8 cellular contexts compared by ENCODE assay signal in genomic region chr20:23049201-23049932, GRCh38. TPM values are rescaled to one million over a fixed set of nuclear protein-coding genes. Genes with fewer than 3 reads are reported as not detected.
A peak's percentile ranks its signal among the peaks of the same experiment; 100 is the strongest.
DNase-seq lines count a peak whose midpoint lies in the region; ATAC-seq and TF ChIP-seq lines count a peak whose summit lies in the region.

THBD (minus strand) TSS chr20:23049672; CDS start chr20:23049504, 168 bp downstream.

- peak; percentile 32 for DNase-seq in ELR (ENCODE audit: low read depth)
- DNase-seq in NCI-H748 (lab: John Stamatoyannopoulos, UW; ENCODE audit: unreplicated experiment), result peak; percentile 90
- peak in 2 of 3 donors; percentile 73 to 74 for DNase-seq in right lobe of liver
- DNase-seq in testis, result peak; percentile 81
- no peak for DNase-seq in BE2C
- DNase-seq in stimulated activated CD4-positive, alpha-beta T cell treated with anti-CD3 and anti-CD28 coated beads, Interleukin-12 subunit alpha, Interleukin-12 subunit beta, amount 100 ng/mL, for 4 hours, result no peak

- TF ChIP-seq CTCF in right lobe of liver (IDR thresholded peaks at IDR 0.05), result no peak
- no peak for TF ChIP-seq CTCF in testis (IDR thresholded peaks at IDR 0.05)
- TF ChIP-seq CTCF in BE2C (IDR thresholded peaks at IDR 0.05; ENCODE audit: low read depth, low read length), result no peak

- H3K9me3 ChIP-seq in duodenal mucosa (ENCODE audit: control insufficient read depth in 1 of 2, low read length in 2 of 2) (no peaks in the 10 kb centered on the region), right lobe of liver (no peaks in the 10 kb centered on the region), testis (no peaks in the 10 kb centered on the region), BE2C (no peaks in the 10 kb centered on the region)

- peak; percentile 73 for TF ChIP-seq POLR2A in right lobe of liver (IDR thresholded peaks at IDR 0.05)
- no peak for TF ChIP-seq POLR2A in testis (IDR thresholded peaks at IDR 0.05)

- WGBS in right lobe of liver (ENCODE audit: insufficient coverage, low coverage, low lambda C conversion rate, missing lambda C conversion rate), result 0% methylated on average over 5 of the region's 74 CpGs
- WGBS in testis, 2 donors, result 0% methylated on average over 11 to 74 of the region's 74 CpGs

- H3K27me3 ChIP-seq in duodenal mucosa (ENCODE audit: control insufficient read depth in 1 of 2, insufficient read depth in 2 of 2, low read length in 2 of 2) (peaks cover 33 to 42% of the 10 kb centered on the region in 2 donors), right lobe of liver (peaks cover 0 to 11% of the 10 kb centered on the region in 2 donors), testis (no peaks in the 10 kb centered on the region), BE2C (peaks cover 21% of the 10 kb centered on the region)

- ATAC-seq in right lobe of liver, result peak; percentile 36 to 62 (median 54)
- ATAC-seq in HG03175 (IDR thresholded peaks at IDR 0.05; ENCODE audit: unreplicated experiment), result no peak

- H3K36me3 ChIP-seq in duodenal mucosa (ENCODE audit: control insufficient read depth in 1 of 2, insufficient read depth in 2 of 2, low read length in 2 of 2) (no peaks in the 10 kb centered on the region), right lobe of liver (no peaks in the 10 kb centered on the region), testis (ENCODE audit: low read depth, missing control alignments) (no peaks in the 10 kb centered on the region), BE2C (no peaks in the 10 kb centered on the region)

- H3K9ac ChIP-seq in duodenal mucosa (ENCODE audit: low read depth in 1 of 2, low read length in 2 of 2), result peak within 1 kb of the TSS in 1 of 2 donors; percentile 40

- peak within 1 kb of the TSS; percentile 26 for H3K27ac ChIP-seq in duodenal mucosa (ENCODE audit: low read depth, low read length)
- peak within 1 kb of the TSS; percentile 26 to 72 (median 52) for H3K27ac ChIP-seq in right lobe of liver
- H3K27ac ChIP-seq in testis, result peak within 1 kb of the TSS; percentile 76 to 82

- intact Hi-C loops in right lobe of liver (cut with DNase I) (no loop called here), testis (cut with DNase I; ENCODE audit: low total_unique reads) (loop anchor here (10.0 kb wide), 2 partner anchors 185 to 285 kb away; no protein-coding TSS in a partner anchor)

- H3K4me3 ChIP-seq in duodenal mucosa (ENCODE audit: low read depth in 1 of 2, low read length in 2 of 2), result peak within 1 kb of the TSS; percentile 63 to 66
- peak within 1 kb of the TSS; percentile 39 to 51 (median 40) for H3K4me3 ChIP-seq in right lobe of liver
- peak within 1 kb of the TSS; percentile 57 to 62 for H3K4me3 ChIP-seq in testis
- no peak within 1 kb of the TSS for H3K4me3 ChIP-seq in BE2C (ENCODE audit: low read depth, low read length)

- H3K4me1 ChIP-seq in duodenal mucosa (ENCODE audit: control insufficient read depth in 1 of 2, insufficient read depth in 2 of 2, low read length in 2 of 2) (peaks cover 9 to 25% of the 10 kb centered on the region in 2 donors), right lobe of liver (peaks cover 0 to 20% (median 0%) of the 10 kb centered on the region in 4 donors), testis (peaks cover 4% of the 10 kb centered on the region), BE2C (no peaks in the 10 kb centered on the region)

RNA-seq across cellular contexts. Expression of gene THBD, which starts in this region (rescaled TPM):
- total RNA-seq in right lobe of liver (10 to 100 TPM in 2 of 6 experiments, 1 to 10 TPM in 4; 1.4 to 15.6 (median 4.9) TPM), testis (10 to 100 TPM; 22.4 to 65.0 TPM)
- 11.0 TPM for polyA plus RNA-seq in testis (ENCODE audit: insufficient read depth, low read depth, low replicate concordance)
- not detected for polyA plus RNA-seq in BE2C (2012; ENCODE audit: insufficient read depth, insufficient read length, low read depth)

Comparison
In these comparisons a context has a peak if more than half of its experiments do, and no peak if none do; other contexts are left out.
1. DNase-seq: peak in ELR (single experiment), NCI-H748 (single experiment), right lobe of liver (2 of 3) and testis (single experiment); none in BE2C (single experiment) and stimulated activated CD4-positive, alpha-beta T cell treated with anti-CD3 and anti-CD28 coated beads, Interleukin-12 subunit alpha, Interleukin-12 subunit beta, amount 100 ng/mL, for 4 hours (single experiment).
2. H3K27ac ChIP-seq: peak in every context shown above with its lines; median percentile 79 in testis; 52 in right lobe of liver; 26 in duodenal mucosa.